In genomic region chr1:31258581-31258980, GRCh38 we compare ENCODE assay signal across 25 cellular contexts. TPM values are rescaled to one million over a fixed set of nuclear protein-coding genes. Genes with fewer than 3 reads are reported as not detected.
"Had no signal": no experiment of that assay in that cellular context is flagged by ENCODE, and none has a peak within 500 bp of the region (broad histone marks: within the 10 kb centered on the region; RNA-seq: fewer than 3 reads in every experiment).

No MANE protein-coding gene starts in this region.

- H3K4me3 ChIP-seq: left ventricle myocardium inferior, lung, neural progenitor cell, spleen, suprapubic skin, thoracic aorta, tibial artery, upper lobe of right lung had no signal

- H3K9ac ChIP-seq: neural progenitor cell, parathyroid adenoma had no signal

- H3K27me3 ChIP-seq: neural progenitor cell, neutrophil, spleen, suprapubic skin, tibial artery, upper lobe of right lung had no signal

- H3K27ac ChIP-seq: left ventricle myocardium inferior, neural progenitor cell, neutrophil, parathyroid adenoma, spleen, suprapubic skin, thoracic aorta, tibial artery, upper lobe of right lung had no signal

- DNase-seq: islet precursor cell; left ventricle myocardium inferior; mesendoderm; naive B cell; natural killer cell; nephron progenitor cell; occipital lobe; retina; right cardiac atrium; small intestine; spleen; stimulated activated CD4-positive, alpha-beta T cell treated with anti-CD3 and anti-CD28 coated beads, Interleukin-4, amount 100 ng/mL, for 24 hours; stimulated activated naive CD4-positive, alpha-beta T cell; tibial artery; trophoblast cell; upper lobe of right lung had no signal

- H3K79me2 ChIP-seq: parathyroid adenoma had no signal

- H3K9me3 ChIP-seq: left ventricle myocardium inferior, neutrophil, spleen, suprapubic skin, thoracic aorta, tibial artery, upper lobe of right lung had no signal

- H3K4me1 ChIP-seq: left ventricle myocardium inferior, neural progenitor cell, parathyroid adenoma, spleen, suprapubic skin, tibial artery, upper lobe of right lung had no signal

- H2AFZ ChIP-seq: neural progenitor cell, parathyroid adenoma had no signal

- ATAC-seq: natural killer cell; right cardiac atrium; sciatic nerve; stimulated activated effector memory CD8-positive, alpha-beta T cell treated with anti-CD3 and anti-CD28 coated beads, Interleukin-12 subunit alpha, Interleukin-12 subunit beta, amount 100 ng/mL, for 72 hours; upper lobe of right lung had no signal

- H3K4me2 ChIP-seq: neural progenitor cell had no signal

RNA-seq across cellular contexts. Expression of gene NKAIN1, which starts 18.9 kb away (rescaled TPM):
- total RNA-seq: lung, natural killer cell, right cardiac atrium, spleen, subcutaneous adipose tissue, thoracic aorta, upper lobe of right lung had no signal
